Comparison of ENCODE assay signal across 14 cellular contexts in genomic region chr4:129455462-129455861, GRCh38.
DNase-seq lines count a peak whose midpoint lies in the region; ATAC-seq and TF ChIP-seq lines count a peak whose summit lies in the region.
"Had no signal": no experiment of that assay in that cellular context is flagged by ENCODE, and none has a peak within 500 bp of the region (broad histone marks: within the 10 kb centered on the region; RNA-seq: fewer than 3 reads in every experiment).

No MANE protein-coding gene starts in this region.

- H3K27me3 ChIP-seq in gastroesophageal sphincter = no peaks in the 10 kb centered on the region
- H3K27me3 ChIP-seq: MG63 had no signal

- ATAC-seq in gastroesophageal sphincter (no peak), GM18511 (IDR thresholded peaks at IDR 0.05; ENCODE audit: unreplicated experiment) (no peak)
- ATAC-seq: activated T-helper 17 cell treated with anti-CD3 and anti-CD28 coated beads, Interleukin-2, amount 50 U/mL, for 72 hours; effector memory CD8-positive, alpha-beta T cell; left cardiac atrium; sciatic nerve; WTC11 had no signal

- no peak for TF ChIP-seq EP300 in gastroesophageal sphincter (IDR thresholded peaks at IDR 0.05)

- 86 to 88% methylated on average over 1 of the region's 1 CpG for WGBS in gastroesophageal sphincter (ENCODE audit: low coverage in 1 of 2), 2 donors

- no peak overlapping the region for H3K4me3 ChIP-seq in foreskin fibroblast (ENCODE audit: low read depth in 1 of 2, low read length in 2 of 2)
- no peak overlapping the region for H3K4me3 ChIP-seq in gastroesophageal sphincter
- H3K4me3 ChIP-seq: MG63 had no signal

- DNase-seq in DMS53 (lab: John Stamatoyannopoulos, UW) (peak; percentile 62), NCI-H187 (lab: John Stamatoyannopoulos, UW) (peak; percentile 33 to 57), NCI-H524 (lab: John Stamatoyannopoulos, UW) (peak; percentile 68 to 83), lung microvascular endothelial cell (ENCODE audit: low read depth in 2 of 2) (peak; percentile 10), foreskin fibroblast (no peak)
- DNase-seq: cerebellar nuclear complex; effector memory CD8-positive, alpha-beta T cell; left cardiac atrium; MG63 had no signal

- no peak overlapping the region for H3K27ac ChIP-seq in gastroesophageal sphincter

- H3K9me3 ChIP-seq in gastroesophageal sphincter = no peaks in the 10 kb centered on the region
- H3K9me3 ChIP-seq: MG63 had no signal

- H3K4me1 ChIP-seq in gastroesophageal sphincter = no peaks in the 10 kb centered on the region

- no peaks in the 10 kb centered on the region for H3K36me3 ChIP-seq in gastroesophageal sphincter
- H3K36me3 ChIP-seq: MG63 had no signal

- TF ChIP-seq CTCF in foreskin fibroblast (IDR thresholded peaks at IDR 0.05; ENCODE audit: low read depth, low read length) = no peak
- TF ChIP-seq CTCF in gastroesophageal sphincter (IDR thresholded peaks at IDR 0.05) = no peak

- no peak for TF ChIP-seq POLR2A in gastroesophageal sphincter (IDR thresholded peaks at IDR 0.05)

Comparison
In these comparisons a context has a peak if more than half of its experiments do, and no peak if none do; other contexts are left out.
1. DNase-seq: peak in DMS53 (single experiment), NCI-H187 (2 of 2), NCI-H524 (2 of 2) and lung microvascular endothelial cell (2 of 2); none in foreskin fibroblast (0 of 2).